ENCODE assay signal across 8 cellular contexts in the genomic region with DNA sequence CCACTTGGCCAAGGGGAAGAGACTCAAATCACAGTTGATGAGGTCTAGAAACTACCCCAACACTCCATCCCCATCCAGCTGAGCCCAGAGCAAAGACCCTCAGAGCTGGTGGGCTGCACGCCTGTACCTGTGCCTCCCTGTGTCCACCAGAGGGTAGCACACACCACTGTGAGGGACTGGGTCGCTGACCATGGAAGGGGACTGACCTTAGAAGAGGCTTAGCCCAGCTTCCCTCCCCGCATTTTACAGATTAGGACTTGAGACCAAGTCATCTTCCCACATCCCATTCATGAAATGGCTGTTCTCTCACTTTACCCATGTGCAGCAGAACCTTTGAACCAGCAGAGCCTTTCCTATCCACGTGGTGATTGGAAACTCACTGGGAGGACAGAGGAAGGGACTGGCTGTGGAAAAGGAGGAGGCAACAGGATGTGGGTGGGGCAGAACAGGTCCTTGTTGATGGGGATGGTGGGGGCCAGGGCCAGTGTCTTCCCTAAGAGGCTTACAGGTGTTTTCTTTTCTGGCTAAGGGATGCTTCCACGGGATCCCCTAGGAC. TPM values are rescaled to one million over a fixed set of nuclear protein-coding genes. Genes with fewer than 3 reads are reported as not detected.
DNase-seq lines count a peak whose midpoint lies in the region; ATAC-seq and TF ChIP-seq lines count a peak whose summit lies in the region.

No MANE protein-coding gene starts in this region.

- peak; percentile 30 to 55 for DNase-seq in NCI-H524 (lab: John Stamatoyannopoulos, UW)
- DNase-seq in NCI-H524 treated with DMSO at 0.1 percent for 48 hours (lab: John Stamatoyannopoulos, UW) = no peak
- peak; percentile 59 for DNase-seq in fibroblast of villous mesenchyme (ENCODE audit: low read depth)
- DNase-seq in spleen = peak; percentile 41
- DNase-seq in gastrocnemius medialis = no peak
- no peak for DNase-seq in aorta

- ATAC-seq in gastrocnemius medialis (no peak), GM19395 (IDR thresholded peaks at IDR 0.05; ENCODE audit: unreplicated experiment) (no peak), aorta (ENCODE audit: low FRiP score) (no peak)

- H3K36me3 ChIP-seq in spleen (no peaks in the 10 kb centered on the region), gastrocnemius medialis (no peaks in the 10 kb centered on the region), aorta (ENCODE audit: control insufficient read depth in 1 of 2, insufficient read depth in 2 of 2, low read length in 1 of 2) (no peaks in the 10 kb centered on the region)

- TF ChIP-seq CTCF in fibroblast of villous mesenchyme (IDR thresholded peaks at IDR 0.05; ENCODE audit: insufficient read depth, low read depth, low read length) (peak; percentile 90), spleen (IDR thresholded peaks at IDR 0.05 in 8 of 11, conservative IDR thresholded peaks at IDR 0.05 in 3 of 11) (peak in 4 of 11 experiments; percentile 18 to 50 (median 41)), gastrocnemius medialis (IDR thresholded peaks at IDR 0.05 in 4 of 5, conservative IDR thresholded peaks at IDR 0.05 in 1 of 5) (no peak)

- no peaks in the 10 kb centered on the region for H3K9me3 ChIP-seq in spleen
- H3K9me3 ChIP-seq in gastrocnemius medialis = no peaks in the 10 kb centered on the region
- no peaks in the 10 kb centered on the region for H3K9me3 ChIP-seq in aorta (ENCODE audit: control insufficient read depth, low read length)

- peaks cover 0 to 99% (median 47%) of the 10 kb centered on the region in 7 donors for H3K27me3 ChIP-seq in spleen (replicated peaks in 1 of 7)
- peaks cover 50 to 59% (median 56%) of the 10 kb centered on the region in 3 donors for H3K27me3 ChIP-seq in gastrocnemius medialis
- no peaks in the 10 kb centered on the region for H3K27me3 ChIP-seq in aorta (ENCODE audit: control insufficient read depth in 1 of 2, insufficient read depth in 2 of 2, low read length in 1 of 2)

- H3K4me1 ChIP-seq in spleen (peaks cover 11 to 26% (median 24%) of the 10 kb centered on the region in 6 donors), gastrocnemius medialis (peaks cover 9 to 17% of the 10 kb centered on the region in 2 donors), aorta (ENCODE audit: control insufficient read depth in 1 of 2, insufficient read depth in 2 of 2, low read length in 2 of 2) (no peaks in the 10 kb centered on the region)

- TF ChIP-seq POLR2A in spleen (IDR thresholded peaks at IDR 0.05) = no peak
- no peak for TF ChIP-seq POLR2A in gastrocnemius medialis (IDR thresholded peaks at IDR 0.05)

- no peak overlapping the region for H3K4me3 ChIP-seq in fibroblast of villous mesenchyme (ENCODE audit: low read depth, low read length)
- H3K4me3 ChIP-seq in spleen = no peak overlapping the region
- no peak overlapping the region for H3K4me3 ChIP-seq in gastrocnemius medialis
- no peak overlapping the region for H3K4me3 ChIP-seq in aorta (ENCODE audit: low read length in 2 of 2)

- H3K27ac ChIP-seq in spleen (no peak overlapping the region), gastrocnemius medialis (no peak overlapping the region), aorta (ENCODE audit: low read depth in 1 of 2, low read length in 2 of 2) (no peak overlapping the region)

- WGBS in spleen, 5 donors = 37 to 50% (median 44%) methylated on average over 5 of the region's 5 CpGs
- 69 to 78% methylated on average over 5 of the region's 5 CpGs for WGBS in aorta, 2 donors

- intact Hi-C loops in spleen (cut with DNase I; ENCODE audit: low total_unique reads) (no loop called here), gastrocnemius medialis (cut with DNase I; ENCODE audit: low total_unique reads) (no loop called here), aorta (cut with DNase I) (no loop called here)

- in situ Hi-C loops in gastrocnemius medialis (cut with MboI; ENCODE audit: low sequenced_read_pairs in 4 of 4) = no loop called here

TF ChIP-seq in PFSK-1, 5 proteins besides CTCF, POLR2A, EP300 and RAD21:
- TF ChIP-seq, protein P1, sequence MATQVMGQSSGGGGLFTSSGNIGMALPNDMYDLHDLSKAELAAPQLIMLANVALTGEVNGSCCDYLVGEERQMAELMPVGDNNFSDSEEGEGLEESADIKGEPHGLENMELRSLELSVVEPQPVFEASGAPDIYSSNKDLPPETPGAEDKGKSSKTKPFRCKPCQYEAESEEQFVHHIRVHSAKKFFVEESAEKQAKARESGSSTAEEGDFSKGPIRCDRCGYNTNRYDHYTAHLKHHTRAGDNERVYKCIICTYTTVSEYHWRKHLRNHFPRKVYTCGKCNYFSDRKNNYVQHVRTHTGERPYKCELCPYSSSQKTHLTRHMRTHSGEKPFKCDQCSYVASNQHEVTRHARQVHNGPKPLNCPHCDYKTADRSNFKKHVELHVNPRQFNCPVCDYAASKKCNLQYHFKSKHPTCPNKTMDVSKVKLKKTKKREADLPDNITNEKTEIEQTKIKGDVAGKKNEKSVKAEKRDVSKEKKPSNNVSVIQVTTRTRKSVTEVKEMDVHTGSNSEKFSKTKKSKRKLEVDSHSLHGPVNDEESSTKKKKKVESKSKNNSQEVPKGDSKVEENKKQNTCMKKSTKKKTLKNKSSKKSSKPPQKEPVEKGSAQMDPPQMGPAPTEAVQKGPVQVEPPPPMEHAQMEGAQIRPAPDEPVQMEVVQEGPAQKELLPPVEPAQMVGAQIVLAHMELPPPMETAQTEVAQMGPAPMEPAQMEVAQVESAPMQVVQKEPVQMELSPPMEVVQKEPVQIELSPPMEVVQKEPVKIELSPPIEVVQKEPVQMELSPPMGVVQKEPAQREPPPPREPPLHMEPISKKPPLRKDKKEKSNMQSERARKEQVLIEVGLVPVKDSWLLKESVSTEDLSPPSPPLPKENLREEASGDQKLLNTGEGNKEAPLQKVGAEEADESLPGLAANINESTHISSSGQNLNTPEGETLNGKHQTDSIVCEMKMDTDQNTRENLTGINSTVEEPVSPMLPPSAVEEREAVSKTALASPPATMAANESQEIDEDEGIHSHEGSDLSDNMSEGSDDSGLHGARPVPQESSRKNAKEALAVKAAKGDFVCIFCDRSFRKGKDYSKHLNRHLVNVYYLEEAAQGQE (IDR thresholded peaks at IDR 0.05; ENCODE audit: insufficient read depth in 1 of 2, low read depth in 2 of 2, low read length in 2 of 2) = peak in 1 of 2 experiments; percentile 54; a peak in 1 of 4 replicates
- TF ChIP-seq TAF1 (IDR thresholded peaks at IDR 0.05; ENCODE audit: borderline replicate concordance, insufficient read depth, low read length) (no peak), POLR2AphosphoS5 (IDR thresholded peaks at IDR 0.05; ENCODE audit: low read depth, low read length) (no peak), SIN3A (IDR thresholded peaks at IDR 0.05; ENCODE audit: borderline replicate concordance, insufficient read depth, low read length) (no peak), FOXP2 (optimal IDR thresholded peaks at IDR 0.05; ENCODE audit: borderline replicate concordance, extremely low read depth, extremely low read length, insufficient read depth) (peak; percentile 45)

RNA-seq across cellular contexts. Expression of a gene that starts 44.3 kb away (rescaled TPM):
- polyA plus RNA-seq in PFSK-1 (2012; ENCODE audit: insufficient read length, low read depth) = 199 TPM
- total RNA-seq in fibroblast of villous mesenchyme (7.4 and 10.8 TPM in 2 replicates), spleen (1 to 10 TPM in 2 of 7 donors, under 1 TPM in 5; 0.23 to 1.9 (median 0.44) TPM), gastrocnemius medialis (1 to 10 TPM in 1 of 4 donors, under 1 TPM in 2, not detected in 1; 0.46 to 1.6 (median 0.81) TPM), aorta (1 to 10 TPM; 3.4 to 3.7 TPM)
- polyA plus RNA-seq in spleen (1 to 10 TPM in 1 of 3 donors, under 1 TPM in 2; 0.41 to 2.9 (median 0.64) TPM), aorta (under 1 TPM in 1 of 2 donors, not detected in 1; 0.23 TPM)

RNA-seq across cellular contexts. Expression of a gene that starts 58.7 kb away (rescaled TPM):
- polyA plus RNA-seq in PFSK-1 (2012; ENCODE audit: insufficient read length, low read depth) = not detected
- total RNA-seq in fibroblast of villous mesenchyme (0.32 TPM in 1 of 2 replicates, not detected in the other), spleen (not detected), gastrocnemius medialis (not detected), aorta (not detected)
- polyA plus RNA-seq in spleen (not detected), aorta (not detected)

Comparison
In these comparisons a context has a peak if more than half of its experiments do, and no peak if none do; other contexts are left out.
1. DNase-seq: peak in NCI-H524 (2 of 2), fibroblast of villous mesenchyme (single experiment) and spleen (single experiment); none in NCI-H524 treated with DMSO at 0.1 percent for 48 hours (single experiment), gastrocnemius medialis (0 of 2) and aorta (0 of 2).